8 cellular contexts compared by ENCODE assay signal in genomic region chr14:54870154-54871090, GRCh38. TPM values are rescaled to one million over a fixed set of nuclear protein-coding genes. Genes with fewer than 3 reads are reported as not detected.
DNase-seq lines count a peak whose midpoint lies in the region; ATAC-seq and TF ChIP-seq lines count a peak whose summit lies in the region.
"Not testable (repeated sequence)": the region's sequence is repeated elsewhere in the genome, so short reads cannot be mapped to it uniquely, and the experiment has no call there.

No MANE protein-coding gene starts in this region.

- H3K4me3 Mint-ChIP-seq in stimulated activated memory B cell treated with anti-CD40 and anti-IgM and Interleukin-4, amounts not matched to agents 10 μg/mL and 1 μg/mL and 100 μg/mL, for 72 hours, result peak overlapping the region; percentile 68

- not testable (repeated sequence) for H3K36me3 Mint-ChIP-seq in stimulated activated memory B cell treated with anti-CD40 and anti-IgM and Interleukin-4, amounts not matched to agents 10 μg/mL and 1 μg/mL and 100 μg/mL, for 72 hours

- TF ChIP-seq EP300 in Ishikawa (IDR thresholded peaks at IDR 0.05; ENCODE audit: borderline replicate concordance), result not testable (repeated sequence)

- H3K27me3 ChIP-seq in BJ (ENCODE audit: control insufficient read depth, insufficient read depth, low read length); SJCRH30; right atrium auricular region: not testable (repeated sequence)

- not testable (repeated sequence) for ATAC-seq in stimulated activated memory B cell treated with anti-CD40 and anti-IgM and Interleukin-4, amounts not matched to agents 10 μg/mL and 1 μg/mL and 100 μg/mL, for 72 hours

- POLR2A ChIA-PET in BJ (lab: Charles Lee), result interaction anchor here (0.6 kb wide), 1 partner anchor 57 kb away, joined by 14 read pairs; no protein-coding TSS in a partner anchor

- H3K9me3 Mint-ChIP-seq in stimulated activated memory B cell treated with anti-CD40 and anti-IgM and Interleukin-4, amounts not matched to agents 10 μg/mL and 1 μg/mL and 100 μg/mL, for 72 hours, result not testable (repeated sequence)

- H3K4me1 ChIP-seq in SJCRH30, right atrium auricular region: not testable (repeated sequence)

- H3K36me3 ChIP-seq in BJ (ENCODE audit: control insufficient read depth, insufficient read depth, low read length); SJCRH30; right atrium auricular region: not testable (repeated sequence)

- H3K4me3 ChIP-seq in BJ (ENCODE audit: low read depth, low read length) (peak overlapping the region; percentile 29), SJCRH30 (peak overlapping the region; percentile 66), coronary artery (peak overlapping the region; percentile 64), right atrium auricular region (peak overlapping the region; percentile 32 to 56)

- H3K27ac ChIP-seq in SJCRH30, right atrium auricular region: not testable (repeated sequence)
- H3K27ac ChIP-seq in coronary artery, result peak overlapping the region; percentile 1 to 15

- CTCF ChIA-PET in BJ (lab: Yijun Ruan, JAX), result not testable (repeated sequence)

- H3K9me3 ChIP-seq in SJCRH30 (replicated peaks); right atrium auricular region: not testable (repeated sequence)

- not testable (repeated sequence) for TF ChIP-seq RAD21 in Ishikawa (IDR thresholded peaks at IDR 0.05; ENCODE audit: low read depth)

- peaks cover 18% of the 10 kb centered on the region for H3K4me1 Mint-ChIP-seq in stimulated activated memory B cell treated with anti-CD40 and anti-IgM and Interleukin-4, amounts not matched to agents 10 μg/mL and 1 μg/mL and 100 μg/mL, for 72 hours

- not testable (repeated sequence) for DNase-seq in BJ (ENCODE audit: low read depth); coronary artery (ENCODE audit: low spot score); right atrium auricular region (ENCODE audit: low spot score)
- DNase-seq in SJCRH30, result peak; percentile 35 to 38
- peak; percentile 31 for DNase-seq in activated T-helper 1 cell treated with Interleukin-2 at 50 U/mL for 16 hours (ENCODE audit: low read depth)
- peak; percentile 32 for DNase-seq in myocyte (ENCODE audit: low read depth)

- H3K27me3 Mint-ChIP-seq in stimulated activated memory B cell treated with anti-CD40 and anti-IgM and Interleukin-4, amounts not matched to agents 10 μg/mL and 1 μg/mL and 100 μg/mL, for 72 hours, result not testable (repeated sequence)

- not testable (repeated sequence) for TF ChIP-seq CTCF in BJ (IDR thresholded peaks at IDR 0.05; ENCODE audit: insufficient read depth, low read depth, low read length); coronary artery (IDR thresholded peaks at IDR 0.05); right atrium auricular region (IDR thresholded peaks at IDR 0.05)

- not testable (repeated sequence) for H3K27ac Mint-ChIP-seq in stimulated activated memory B cell treated with anti-CD40 and anti-IgM and Interleukin-4, amounts not matched to agents 10 μg/mL and 1 μg/mL and 100 μg/mL, for 72 hours

TF ChIP-seq in Ishikawa, 13 proteins besides CTCF, POLR2A, EP300 and RAD21:
- TF ChIP-seq YY1 (IDR thresholded peaks at IDR 0.05; ENCODE audit: low read depth), result peak; percentile 73

RNA-seq across cellular contexts. Expression of gene GCH1, which starts 32.2 kb away (rescaled TPM):
- 0.82 and 1.3 TPM in 2 replicates for polyA plus RNA-seq in BJ (2011; rRNA removed)
- polyA minus RNA-seq in BJ (2011; rRNA and poly(A)+ RNA removed), result 0.43 and 1.4 TPM in 2 replicates
- 3.0 and 3.4 TPM in 2 replicates for total RNA-seq in SJCRH30 (2014; rRNA removed; shearing (Covaris generic))
- total RNA-seq in right atrium auricular region (1 to 10 TPM; 2.4 to 3.8 TPM), myocyte (2.2 and 2.5 TPM in 2 replicates)
- polyA plus RNA-seq in myocyte (2012), result 0.62 TPM
